ENCODE assay signal across 1 cellular context in genomic region chr15:64247535-64247905, GRCh38.
TF ChIP-seq lines count a peak whose summit lies in the region.

No MANE protein-coding gene starts in this region.

TF ChIP-seq in K562, 482 proteins besides CTCF, POLR2A, EP300 and RAD21 (continued from another document and continues in another):
- TF ChIP-seq, protein P1, sequence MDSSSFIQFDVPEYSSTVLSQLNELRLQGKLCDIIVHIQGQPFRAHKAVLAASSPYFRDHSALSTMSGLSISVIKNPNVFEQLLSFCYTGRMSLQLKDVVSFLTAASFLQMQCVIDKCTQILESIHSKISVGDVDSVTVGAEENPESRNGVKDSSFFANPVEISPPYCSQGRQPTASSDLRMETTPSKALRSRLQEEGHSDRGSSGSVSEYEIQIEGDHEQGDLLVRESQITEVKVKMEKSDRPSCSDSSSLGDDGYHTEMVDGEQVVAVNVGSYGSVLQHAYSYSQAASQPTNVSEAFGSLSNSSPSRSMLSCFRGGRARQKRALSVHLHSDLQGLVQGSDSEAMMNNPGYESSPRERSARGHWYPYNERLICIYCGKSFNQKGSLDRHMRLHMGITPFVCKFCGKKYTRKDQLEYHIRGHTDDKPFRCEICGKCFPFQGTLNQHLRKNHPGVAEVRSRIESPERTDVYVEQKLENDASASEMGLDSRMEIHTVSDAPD (CRISPR knock-in tag; IDR thresholded peaks at IDR 0.05): no peak
- TF ChIP-seq RERE (CRISPR knock-in tag; IDR thresholded peaks at IDR 0.05; ENCODE audit: borderline replicate concordance) (no peak), BRD4 (IDR thresholded peaks at IDR 0.05) (peak; percentile 66), ARID1B (IDR thresholded peaks at IDR 0.05) (no peak), NBN (IDR thresholded peaks at IDR 0.05; ENCODE audit: low read depth) (no peak), MYNN (IDR thresholded peaks at IDR 0.05) (no peak), MYNN (CRISPR knock-in tag; IDR thresholded peaks at IDR 0.05) (no peak), ZNF655 (CRISPR knock-in tag; IDR thresholded peaks at IDR 0.05) (no peak), EGR1 (conservative IDR thresholded peaks at IDR 0.05) (no peak), ZNF23 (CRISPR knock-in tag; IDR thresholded peaks at IDR 0.05) (no peak), HDAC8 (tag; IDR thresholded peaks at IDR 0.05) (no peak), ZSCAN32 (CRISPR knock-in tag; IDR thresholded peaks at IDR 0.05) (no peak), ZNF589 (CRISPR knock-in tag; IDR thresholded peaks at IDR 0.05; ENCODE audit: low read depth) (0 out of 2 replicates have a peak, but pooled peaks have one; percentile 10), ZNF280A (IDR thresholded peaks at IDR 0.05; ENCODE audit: low read depth, partially characterized antibody) (no peak), THRA (IDR thresholded peaks at IDR 0.05) (0 out of 2 replicates have a peak, but pooled peaks have one; percentile 38), BRF2 (IDR thresholded peaks at IDR 0.05; ENCODE audit: borderline replicate concordance, insufficient read depth, insufficient read length) (no peak), BCLAF1 (IDR thresholded peaks at IDR 0.05; ENCODE audit: borderline replicate concordance in 1 of 2, control insufficient read depth in 1 of 2, low read depth in 2 of 2, low read length in 1 of 2) (no peak), KAT8 (IDR thresholded peaks at IDR 0.05; ENCODE audit: low read depth) (no peak), NCOA6 (IDR thresholded peaks at IDR 0.05) (no peak), CBX1 (IDR thresholded peaks at IDR 0.05; ENCODE audit: low read depth) (no peak), PRDM10 (IDR thresholded peaks at IDR 0.05; ENCODE audit: partially characterized antibody) (no peak), ZBTB17 (CRISPR knock-in tag; IDR thresholded peaks at IDR 0.05) (no peak), MIER1 (IDR thresholded peaks at IDR 0.05; ENCODE audit: low read depth) (no peak), TCFL5 (CRISPR knock-in tag; conservative IDR thresholded peaks at IDR 0.05) (no peak)
- TF ChIP-seq, protein P2, sequence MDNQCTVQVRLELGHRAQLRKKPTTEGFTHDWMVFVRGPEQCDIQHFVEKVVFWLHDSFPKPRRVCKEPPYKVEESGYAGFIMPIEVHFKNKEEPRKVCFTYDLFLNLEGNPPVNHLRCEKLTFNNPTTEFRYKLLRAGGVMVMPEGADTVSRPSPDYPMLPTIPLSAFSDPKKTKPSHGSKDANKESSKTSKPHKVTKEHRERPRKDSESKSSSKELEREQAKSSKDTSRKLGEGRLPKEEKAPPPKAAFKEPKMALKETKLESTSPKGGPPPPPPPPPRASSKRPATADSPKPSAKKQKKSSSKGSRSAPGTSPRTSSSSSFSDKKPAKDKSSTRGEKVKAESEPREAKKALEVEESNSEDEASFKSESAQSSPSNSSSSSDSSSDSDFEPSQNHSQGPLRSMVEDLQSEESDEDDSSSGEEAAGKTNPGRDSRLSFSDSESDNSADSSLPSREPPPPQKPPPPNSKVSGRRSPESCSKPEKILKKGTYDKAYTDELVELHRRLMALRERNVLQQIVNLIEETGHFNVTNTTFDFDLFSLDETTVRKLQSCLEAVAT (IDR thresholded peaks at IDR 0.05): no peak
- TF ChIP-seq, protein P3, sequence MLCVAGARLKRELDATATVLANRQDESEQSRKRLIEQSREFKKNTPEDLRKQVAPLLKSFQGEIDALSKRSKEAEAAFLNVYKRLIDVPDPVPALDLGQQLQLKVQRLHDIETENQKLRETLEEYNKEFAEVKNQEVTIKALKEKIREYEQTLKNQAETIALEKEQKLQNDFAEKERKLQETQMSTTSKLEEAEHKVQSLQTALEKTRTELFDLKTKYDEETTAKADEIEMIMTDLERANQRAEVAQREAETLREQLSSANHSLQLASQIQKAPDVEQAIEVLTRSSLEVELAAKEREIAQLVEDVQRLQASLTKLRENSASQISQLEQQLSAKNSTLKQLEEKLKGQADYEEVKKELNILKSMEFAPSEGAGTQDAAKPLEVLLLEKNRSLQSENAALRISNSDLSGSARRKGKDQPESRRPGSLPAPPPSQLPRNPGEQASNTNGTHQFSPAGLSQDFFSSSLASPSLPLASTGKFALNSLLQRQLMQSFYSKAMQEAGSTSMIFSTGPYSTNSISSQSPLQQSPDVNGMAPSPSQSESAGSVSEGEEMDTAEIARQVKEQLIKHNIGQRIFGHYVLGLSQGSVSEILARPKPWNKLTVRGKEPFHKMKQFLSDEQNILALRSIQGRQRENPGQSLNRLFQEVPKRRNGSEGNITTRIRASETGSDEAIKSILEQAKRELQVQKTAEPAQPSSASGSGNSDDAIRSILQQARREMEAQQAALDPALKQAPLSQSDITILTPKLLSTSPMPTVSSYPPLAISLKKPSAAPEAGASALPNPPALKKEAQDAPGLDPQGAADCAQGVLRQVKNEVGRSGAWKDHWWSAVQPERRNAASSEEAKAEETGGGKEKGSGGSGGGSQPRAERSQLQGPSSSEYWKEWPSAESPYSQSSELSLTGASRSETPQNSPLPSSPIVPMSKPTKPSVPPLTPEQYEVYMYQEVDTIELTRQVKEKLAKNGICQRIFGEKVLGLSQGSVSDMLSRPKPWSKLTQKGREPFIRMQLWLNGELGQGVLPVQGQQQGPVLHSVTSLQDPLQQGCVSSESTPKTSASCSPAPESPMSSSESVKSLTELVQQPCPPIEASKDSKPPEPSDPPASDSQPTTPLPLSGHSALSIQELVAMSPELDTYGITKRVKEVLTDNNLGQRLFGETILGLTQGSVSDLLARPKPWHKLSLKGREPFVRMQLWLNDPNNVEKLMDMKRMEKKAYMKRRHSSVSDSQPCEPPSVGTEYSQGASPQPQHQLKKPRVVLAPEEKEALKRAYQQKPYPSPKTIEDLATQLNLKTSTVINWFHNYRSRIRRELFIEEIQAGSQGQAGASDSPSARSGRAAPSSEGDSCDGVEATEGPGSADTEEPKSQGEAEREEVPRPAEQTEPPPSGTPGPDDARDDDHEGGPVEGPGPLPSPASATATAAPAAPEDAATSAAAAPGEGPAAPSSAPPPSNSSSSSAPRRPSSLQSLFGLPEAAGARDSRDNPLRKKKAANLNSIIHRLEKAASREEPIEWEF (CRISPR knock-in tag; IDR thresholded peaks at IDR 0.05): no peak
